Comparison of ENCODE assay signal across 19 cellular contexts in genomic region chr3:117751691-117752090, GRCh38.
A peak's percentile ranks its signal among the peaks of the same experiment; 100 is the strongest.
DNase-seq lines count a peak whose midpoint lies in the region; ATAC-seq lines count a peak whose summit lies in the region.
"Had no signal": no experiment of that assay in that cellular context is flagged by ENCODE, and none has a peak within 500 bp of the region (broad histone marks: within the 10 kb centered on the region; RNA-seq: fewer than 3 reads in every experiment).

No MANE protein-coding gene starts in this region.

- peak; percentile 85 for DNase-seq in Ammon's horn (ENCODE audit: low spot score)
- peak; percentile 94 for DNase-seq in pons (ENCODE audit: low spot score)
- no peak for DNase-seq in SW 1271 (lab: John Stamatoyannopoulos, UW)
- DNase-seq: AML-193; COR-L47; GDM1; MM.1S; NCI-H1092 treated with DMSO at 0.1 percent for 48 hours; NCI-H2081; NCI-H748 treated with DMSO at 0.1 percent for 48 hours; NK-92 treated with Interleukin-12 subunit alpha and Interleukin-12 subunit beta, amount 100 ng/mL, for 24 hours; RPMI8226; SHP77 treated with DMSO at 0.1 percent for 48 hours had no signal

- no peak for ATAC-seq in GM19467 (IDR thresholded peaks at IDR 0.05; ENCODE audit: unreplicated experiment)
- no peak for ATAC-seq in GM21423 (IDR thresholded peaks at IDR 0.05; ENCODE audit: unreplicated experiment)
- ATAC-seq in GM18517 (IDR thresholded peaks at IDR 0.05; ENCODE audit: unreplicated experiment), result no peak

- no peaks in the 10 kb centered on the region for H3K27me3 ChIP-seq in layer of hippocampus (ENCODE audit: control insufficient read depth, insufficient read depth, low read length)

- H3K27ac ChIP-seq in cingulate gyrus (ENCODE audit: low read depth, low read length), result peak overlapping the region; percentile 73
- H3K27ac ChIP-seq in layer of hippocampus (ENCODE audit: low read depth, low read length), result peak overlapping the region; percentile 82
- H3K27ac ChIP-seq: 22Rv1 had no signal

Comparison
In these comparisons a context has a peak if more than half of its experiments do, and no peak if none do; other contexts are left out.
1. DNase-seq: peak in Ammon's horn (single experiment) and pons (single experiment); none in SW 1271 (0 of 2).